22 cellular contexts compared by ENCODE assay signal in genomic region chr20:18802012-18802634, GRCh38. TPM values are rescaled to one million over a fixed set of nuclear protein-coding genes. Genes with fewer than 3 reads are reported as not detected.
A peak's percentile ranks its signal among the peaks of the same experiment; 100 is the strongest.
DNase-seq lines count a peak whose midpoint lies in the region; ATAC-seq and TF ChIP-seq lines count a peak whose summit lies in the region.
"Had no signal": no experiment of that assay in that cellular context is flagged by ENCODE, and none has a peak within 500 bp of the region (broad histone marks: within the 10 kb centered on the region; RNA-seq: fewer than 3 reads in every experiment).

No MANE protein-coding gene starts in this region.

- H3K9me3 Mint-ChIP-seq in activated B cell treated with CpG ODN at 0.5 μM for 24 hours = no peaks in the 10 kb centered on the region
- H3K9me3 Mint-ChIP-seq in type B pancreatic cell = no peaks in the 10 kb centered on the region
- no peaks in the 10 kb centered on the region for H3K9me3 Mint-ChIP-seq in neural progenitor cell
- H3K9me3 Mint-ChIP-seq: activated naive CD8-positive, alpha-beta T cell treated with anti-CD3 and anti-CD28 coated beads, Interleukin-2, amount 10 ng/mL, durations not matched to agents 7 days and 5 days; activated T-cell treated with anti-CD3 and anti-CD28 coated beads, Interleukin-2, amount 50 U/mL, for 4 hours had no signal

- ATAC-seq in GM18502 (IDR thresholded peaks at IDR 0.05; ENCODE audit: poor library complexity, unreplicated experiment) (peak; percentile 71), GM21360 (IDR thresholded peaks at IDR 0.05; ENCODE audit: unreplicated experiment) (peak; percentile 82), HG03064 (IDR thresholded peaks at IDR 0.05; ENCODE audit: low read depth, unreplicated experiment) (peak; percentile 61), activated B cell treated with CpG ODN at 0.5 μM for 24 hours (ENCODE audit: low read depth) (peak; percentile 45), T-helper 17 cell (no peak)
- ATAC-seq: activated T-cell treated with anti-CD3 and anti-CD28 coated beads, Interleukin-2, amount 50 U/mL, for 4 hours; mucosa of descending colon had no signal

- H3K4me3 Mint-ChIP-seq in activated B cell treated with CpG ODN at 0.5 μM for 24 hours (no peak overlapping the region), T-helper 17 cell (no peak overlapping the region), type B pancreatic cell (no peak overlapping the region), neural progenitor cell (no peak overlapping the region)
- H3K4me3 Mint-ChIP-seq: activated naive CD8-positive, alpha-beta T cell treated with anti-CD3 and anti-CD28 coated beads, Interleukin-2, amount 10 ng/mL, durations not matched to agents 7 days and 5 days; activated T-cell treated with anti-CD3 and anti-CD28 coated beads, Interleukin-2, amount 50 U/mL, for 4 hours had no signal

- no peaks in the 10 kb centered on the region for H3K36me3 Mint-ChIP-seq in activated B cell treated with CpG ODN at 0.5 μM for 24 hours (ENCODE audit: low read depth)
- no peaks in the 10 kb centered on the region for H3K36me3 Mint-ChIP-seq in T-helper 17 cell (ENCODE audit: low read depth)
- H3K36me3 Mint-ChIP-seq in type B pancreatic cell = no peaks in the 10 kb centered on the region
- no peaks in the 10 kb centered on the region for H3K36me3 Mint-ChIP-seq in neural progenitor cell
- H3K36me3 Mint-ChIP-seq: activated naive CD8-positive, alpha-beta T cell treated with anti-CD3 and anti-CD28 coated beads, Interleukin-2, amount 10 ng/mL, durations not matched to agents 7 days and 5 days had no signal

- H3K4me3 ChIP-seq in effector memory CD4-positive, alpha-beta T cell (ENCODE audit: insufficient read depth, low read depth, low read length, poor library complexity, severe bottlenecking) = no peak overlapping the region
- no peak overlapping the region for H3K4me3 ChIP-seq in neural progenitor cell
- H3K4me3 ChIP-seq: mucosa of descending colon, PC-9, suprapubic skin had no signal

- no peaks in the 10 kb centered on the region for H3K27me3 Mint-ChIP-seq in activated B cell treated with CpG ODN at 0.5 μM for 24 hours
- peaks cover 4% of the 10 kb centered on the region for H3K27me3 Mint-ChIP-seq in T-helper 17 cell
- peaks cover 3% of the 10 kb centered on the region for H3K27me3 Mint-ChIP-seq in type B pancreatic cell
- H3K27me3 Mint-ChIP-seq in neural progenitor cell (ENCODE audit: insufficient read depth, low read depth) = peaks cover 2% of the 10 kb centered on the region
- H3K27me3 Mint-ChIP-seq: activated naive CD8-positive, alpha-beta T cell treated with anti-CD3 and anti-CD28 coated beads, Interleukin-2, amount 10 ng/mL, durations not matched to agents 7 days and 5 days had no signal

- H4K20me1 ChIP-seq in neural progenitor cell (ENCODE audit: low read depth) = no peaks in the 10 kb centered on the region

- H3K27me3 ChIP-seq in effector memory CD4-positive, alpha-beta T cell (replicated peaks; ENCODE audit: control insufficient read depth, insufficient read depth, low read length, poor library complexity, severe bottlenecking) = no peaks in the 10 kb centered on the region
- H3K27me3 ChIP-seq in neural progenitor cell = peaks cover 29% of the 10 kb centered on the region
- H3K27me3 ChIP-seq: suprapubic skin had no signal

- no peak for DNase-seq in activated B cell treated with CpG ODN at 0.5 μM for 24 hours
- no peak for DNase-seq in T-helper 17 cell
- no peak for DNase-seq in effector memory CD4-positive, alpha-beta T cell
- no peak for DNase-seq in type B pancreatic cell (ENCODE audit: extremely low spot score, unreplicated experiment)
- no peak for DNase-seq in neural progenitor cell (ENCODE audit: low spot score)
- DNase-seq: activated CD4-positive, alpha-beta T cell treated with anti-CD3 and anti-CD28 coated beads, Interleukin-2, amount 50 U/mL, for 4 hours; activated naive CD8-positive, alpha-beta T cell treated with anti-CD3 and anti-CD28 coated beads, Interleukin-2, amount 10 ng/mL, durations not matched to agents 7 days and 5 days; activated T-cell treated with anti-CD3 and anti-CD28 coated beads, Interleukin-2, amount 50 U/mL, for 4 hours; AML-193; effector CD8-positive, alpha-beta T cell; GDM1; hippocampal formation; kidney glomerular epithelial cell; mucosa of descending colon; NCI-H187; nucleus accumbens; PC-9 had no signal

- POLR2A ChIA-PET in activated B cell treated with CpG ODN at 0.5 μM for 24 hours (lab: Charles Lee) = interaction anchor here (0.7 kb wide), 1 partner anchor 9 kb away, joined by 4 read pairs; no protein-coding TSS in a partner anchor

- H3K79me2 ChIP-seq in neural progenitor cell (ENCODE audit: low read depth) = no peaks in the 10 kb centered on the region

- no peak overlapping the region for H2AFZ ChIP-seq in neural progenitor cell (replicated peaks)
- H2AFZ ChIP-seq: PC-9 had no signal

- no peaks in the 10 kb centered on the region for H3K9me3 ChIP-seq in T-helper 17 cell (ENCODE audit: control insufficient read depth, low read length, poor library complexity, severe bottlenecking)
- H3K9me3 ChIP-seq in effector memory CD4-positive, alpha-beta T cell (ENCODE audit: control insufficient read depth, low read length) = no peaks in the 10 kb centered on the region
- no peaks in the 10 kb centered on the region for H3K9me3 ChIP-seq in neural progenitor cell (ENCODE audit: low read depth)
- H3K9me3 ChIP-seq: mucosa of descending colon, suprapubic skin had no signal

- CTCF ChIA-PET in activated B cell treated with CpG ODN at 0.5 μM for 24 hours (lab: Charles Lee) = no interaction called here

- no peak overlapping the region for H3K4me2 ChIP-seq in neural progenitor cell
- H3K4me2 ChIP-seq: PC-9 had no signal

- no peaks in the 10 kb centered on the region for H3F3A ChIP-seq in neural progenitor cell (ENCODE audit: low read depth)

- no peak for TF ChIP-seq CTCF in activated B cell treated with CpG ODN at 0.5 μM for 24 hours (IDR thresholded peaks at IDR 0.05)
- TF ChIP-seq CTCF in type B pancreatic cell (conservative IDR thresholded peaks at IDR 0.05) = no peak
- no peak for TF ChIP-seq CTCF in neural progenitor cell (IDR thresholded peaks at IDR 0.05)

- no peak overlapping the region for H3K9ac ChIP-seq in neural progenitor cell

- H3K4me1 Mint-ChIP-seq in activated B cell treated with CpG ODN at 0.5 μM for 24 hours = peaks cover 7% of the 10 kb centered on the region
- no peaks in the 10 kb centered on the region for H3K4me1 Mint-ChIP-seq in T-helper 17 cell
- H3K4me1 Mint-ChIP-seq in type B pancreatic cell (ENCODE audit: unreplicated experiment) = no peaks in the 10 kb centered on the region
- peaks cover 6% of the 10 kb centered on the region for H3K4me1 Mint-ChIP-seq in neural progenitor cell

- no peaks in the 10 kb centered on the region for H3K36me3 ChIP-seq in effector memory CD4-positive, alpha-beta T cell (ENCODE audit: control insufficient read depth, insufficient read depth, low read length)
- H3K36me3 ChIP-seq in neural progenitor cell = no peaks in the 10 kb centered on the region
- H3K36me3 ChIP-seq: suprapubic skin had no signal

- no peaks in the 10 kb centered on the region for H3K4me1 ChIP-seq in effector memory CD4-positive, alpha-beta T cell (ENCODE audit: control insufficient read depth, insufficient read depth, low read length, poor library complexity, severe bottlenecking)
- H3K4me1 ChIP-seq in neural progenitor cell = no peaks in the 10 kb centered on the region
- H3K4me1 ChIP-seq: suprapubic skin had no signal

- H3K27ac Mint-ChIP-seq in activated B cell treated with CpG ODN at 0.5 μM for 24 hours (no peak overlapping the region), T-helper 17 cell (no peak overlapping the region), type B pancreatic cell (no peak overlapping the region), neural progenitor cell (no peak overlapping the region)
- H3K27ac Mint-ChIP-seq: activated naive CD8-positive, alpha-beta T cell treated with anti-CD3 and anti-CD28 coated beads, Interleukin-2, amount 10 ng/mL, durations not matched to agents 7 days and 5 days had no signal

- intact Hi-C loops in activated B cell treated with CpG ODN at 0.5 μM for 24 hours (cut with micrococcal nuclease) = no loop called here

- no peak overlapping the region for H3K27ac ChIP-seq in effector memory CD4-positive, alpha-beta T cell (ENCODE audit: insufficient read depth, low read length, poor library complexity, severe bottlenecking)
- H3K27ac ChIP-seq in neural progenitor cell = no peak overlapping the region
- H3K27ac ChIP-seq: PC-9, suprapubic skin had no signal

RNA-seq across cellular contexts. Expression of gene SCP2D1, which starts 11.5 kb away (rescaled TPM):
- total RNA-seq in activated B cell treated with CpG ODN at 0.5 μM for 24 hours (not detected in 2 replicates), T-helper 17 cell (not detected), type B pancreatic cell (ENCODE audit: low replicate concordance) (not detected in 2 replicates), neural progenitor cell (ENCODE audit: low replicate concordance) (not detected in 2 replicates)
- total RNA-seq: activated naive CD8-positive, alpha-beta T cell treated with anti-CD3 and anti-CD28 coated beads, Interleukin-2, amount 10 ng/mL, durations not matched to agents 7 days and 5 days; activated T-cell treated with anti-CD3 and anti-CD28 coated beads, Interleukin-2, amount 50 U/mL, for 4 hours; mucosa of descending colon; NCI-H460; PC-9; suprapubic skin had no signal
